ENCODE assay signal across 1 cellular context in genomic region chr5:134511796-134512660, GRCh38.
A peak's percentile ranks its signal among the peaks of the same experiment; 100 is the strongest.
TF ChIP-seq lines count a peak whose summit lies in the region.

No MANE protein-coding gene starts in this region.

TF ChIP-seq in HepG2, 621 proteins besides CTCF, POLR2A, EP300 and RAD21 (continued from another document):
- TF ChIP-seq ZNF407 (CRISPR knock-in tag; IDR thresholded peaks at IDR 0.05; ENCODE audit: not compliant biosample characterization) (no peak), RAD51 (IDR thresholded peaks at IDR 0.05; ENCODE audit: borderline replicate concordance) (no peak), ZNF572 (CRISPR knock-in tag; IDR thresholded peaks at IDR 0.05) (no peak), ZBTB49 (CRISPR knock-in tag; IDR thresholded peaks at IDR 0.05; ENCODE audit: borderline replicate concordance) (no peak), EED (CRISPR knock-in tag; IDR thresholded peaks at IDR 0.05) (no peak), TFE3 (CRISPR knock-in tag; IDR thresholded peaks at IDR 0.05) (peak; percentile 12; the same call in 1 of the 2 replicates), RELA (CRISPR knock-in tag; IDR thresholded peaks at IDR 0.05) (no peak), SMAD9 (CRISPR knock-in tag; IDR thresholded peaks at IDR 0.05) (no peak), ZSCAN25 (CRISPR knock-in tag; IDR thresholded peaks at IDR 0.05) (peak; percentile 54; the same call in 1 of the 2 replicates), HIC2 (CRISPR knock-in tag; IDR thresholded peaks at IDR 0.05; ENCODE audit: low read depth) (no peak), SP2 (CRISPR knock-in tag; IDR thresholded peaks at IDR 0.05) (no peak), ZNF431 (CRISPR knock-in tag; IDR thresholded peaks at IDR 0.05; ENCODE audit: borderline replicate concordance, low read depth) (no peak), TCF12 (IDR thresholded peaks at IDR 0.05) (no peak), TCF12 (CRISPR knock-in tag; IDR thresholded peaks at IDR 0.05) (no peak), ZFP37 (CRISPR knock-in tag; IDR thresholded peaks at IDR 0.05; ENCODE audit: borderline replicate concordance) (no peak), GMEB1 (CRISPR knock-in tag; IDR thresholded peaks at IDR 0.05; ENCODE audit: borderline replicate concordance) (no peak), TIGD3 (CRISPR knock-in tag; IDR thresholded peaks at IDR 0.05; ENCODE audit: borderline replicate concordance) (no peak), HNF1A (IDR thresholded peaks at IDR 0.05; ENCODE audit: low read depth) (no peak), HNF1A (CRISPR knock-in tag; IDR thresholded peaks at IDR 0.05; ENCODE audit: borderline replicate concordance) (no peak)
